30 cellular contexts compared by ENCODE assay signal in genomic region chr3:161640201-161640600, GRCh38.
"Had no signal": no experiment of that assay in that cellular context is flagged by ENCODE, and none has a peak within 500 bp of the region (broad histone marks: within the 10 kb centered on the region; RNA-seq: fewer than 3 reads in every experiment).

No MANE protein-coding gene starts in this region.

- H3K27ac ChIP-seq: brain microvascular endothelial cell, Peyer's patch, WERI-Rb-1 had no signal

- H3K4me3 ChIP-seq: MG63, Peyer's patch had no signal

- H3K27ac Mint-ChIP-seq: activated CD4-positive, alpha-beta memory T cell treated with anti-CD3 and anti-CD28 coated beads, Interleukin-2, amount 10 ng/mL, durations not matched to agents 7 days and 5 days; activated CD8-positive, alpha-beta memory T cell treated with anti-CD3 and anti-CD28 coated beads, Interleukin-2, amount 10 ng/mL, durations not matched to agents 7 days and 5 days; activated naive CD4-positive, alpha-beta T cell treated with anti-CD3 and anti-CD28 coated beads, Interleukin-2, amount 10 ng/mL, durations not matched to agents 7 days and 5 days; activated naive CD8-positive, alpha-beta T cell; activated naive CD8-positive, alpha-beta T cell treated with anti-CD3 and anti-CD28 coated beads, Interleukin-2, amount 50 U/mL, for 24 hours had no signal

- H3K27me3 ChIP-seq: brain microvascular endothelial cell, Peyer's patch had no signal

- H3K9me3 ChIP-seq: MG63, Peyer's patch had no signal

- H3K27me3 Mint-ChIP-seq: activated CD4-positive, alpha-beta memory T cell treated with anti-CD3 and anti-CD28 coated beads, Interleukin-2, amount 10 ng/mL, durations not matched to agents 7 days and 5 days; activated CD8-positive, alpha-beta memory T cell treated with anti-CD3 and anti-CD28 coated beads, Interleukin-2, amount 10 ng/mL, durations not matched to agents 7 days and 5 days; activated naive CD4-positive, alpha-beta T cell treated with anti-CD3 and anti-CD28 coated beads, Interleukin-2, amount 10 ng/mL, durations not matched to agents 7 days and 5 days; activated naive CD8-positive, alpha-beta T cell treated with anti-CD3 and anti-CD28 coated beads, Interleukin-2, amount 50 U/mL, for 24 hours had no signal

- ATAC-seq: activated CD8-positive, alpha-beta memory T cell treated with anti-CD3 and anti-CD28 coated beads, Interleukin-2, amount 10 ng/mL, durations not matched to agents 7 days and 5 days; activated naive CD8-positive, alpha-beta T cell treated with anti-CD3 and anti-CD28 coated beads, Interleukin-2, amount 50 U/mL, for 24 hours had no signal

- H3K9me3 Mint-ChIP-seq: activated CD4-positive, alpha-beta memory T cell treated with anti-CD3 and anti-CD28 coated beads, Interleukin-2, amount 10 ng/mL, durations not matched to agents 7 days and 5 days; activated naive CD4-positive, alpha-beta T cell treated with anti-CD3 and anti-CD28 coated beads, Interleukin-2, amount 10 ng/mL, durations not matched to agents 7 days and 5 days had no signal

- H3K4me1 Mint-ChIP-seq: activated CD4-positive, alpha-beta memory T cell treated with anti-CD3 and anti-CD28 coated beads, Interleukin-2, amount 10 ng/mL, durations not matched to agents 7 days and 5 days; activated CD8-positive, alpha-beta memory T cell treated with anti-CD3 and anti-CD28 coated beads, Interleukin-2, amount 10 ng/mL, durations not matched to agents 7 days and 5 days; activated naive CD4-positive, alpha-beta T cell treated with anti-CD3 and anti-CD28 coated beads, Interleukin-2, amount 10 ng/mL, durations not matched to agents 7 days and 5 days; activated naive CD8-positive, alpha-beta T cell treated with anti-CD3 and anti-CD28 coated beads, Interleukin-2, amount 50 U/mL, for 24 hours had no signal

- DNase-seq: activated CD4-positive, alpha-beta memory T cell treated with anti-CD3 and anti-CD28 coated beads, Interleukin-2, amount 10 ng/mL, durations not matched to agents 7 days and 5 days; activated CD4-positive, alpha-beta T cell treated with anti-CD3 and anti-CD28 coated beads for 1 hour; activated CD4-positive, alpha-beta T cell treated with anti-CD3 and anti-CD28 coated beads for 48 hours; activated CD4-positive, CD25-positive, alpha-beta regulatory T cell; activated CD8-positive, alpha-beta memory T cell treated with anti-CD3 and anti-CD28 coated beads for 24 hours; activated CD8-positive, alpha-beta memory T cell treated with anti-CD3 and anti-CD28 coated beads, Interleukin-2, amount 10 ng/mL, durations not matched to agents 7 days and 5 days; activated CD8-positive, alpha-beta memory T cell treated with anti-CD3 and anti-CD28 coated beads, Interleukin-2, amount 50 U/mL, for 48 hours; activated effector memory CD4-positive, alpha-beta T cell treated with Interleukin-2 at 50 U/mL for 16 hours; activated naive CD4-positive, alpha-beta T cell treated with anti-CD3 and anti-CD28 coated beads, Interleukin-2, amount 10 ng/mL, durations not matched to agents 7 days and 5 days; activated naive CD8-positive, alpha-beta T cell treated with anti-CD3 and anti-CD28 coated beads, Interleukin-2, amount 50 U/mL, for 24 hours; activated T-cell treated with anti-CD3 and anti-CD28 coated beads, Interleukin-2, amount 50 U/mL, for 48 hours; amniotic stem cell; aorta; brain microvascular endothelial cell; central memory CD4-positive, alpha-beta T cell; Kasumi-1; MG63; NCI-H1048; NCI-H1436 treated with DMSO at 0.1 percent for 48 hours; NCI-H1694 treated with DMSO at 0.1 percent for 48 hours; NCI-H2029; NCI-H345; NCI-H524 treated with DMSO at 0.1 percent for 48 hours; Peyer's patch; RPMI8226; SIG-M5; SW 1271; T1000; WERI-Rb-1 had no signal

- H3K4me3 Mint-ChIP-seq: activated CD4-positive, alpha-beta memory T cell treated with anti-CD3 and anti-CD28 coated beads, Interleukin-2, amount 10 ng/mL, durations not matched to agents 7 days and 5 days; activated CD8-positive, alpha-beta memory T cell treated with anti-CD3 and anti-CD28 coated beads, Interleukin-2, amount 10 ng/mL, durations not matched to agents 7 days and 5 days; activated naive CD4-positive, alpha-beta T cell treated with anti-CD3 and anti-CD28 coated beads, Interleukin-2, amount 10 ng/mL, durations not matched to agents 7 days and 5 days; activated naive CD8-positive, alpha-beta T cell; activated naive CD8-positive, alpha-beta T cell treated with anti-CD3 and anti-CD28 coated beads, Interleukin-2, amount 50 U/mL, for 24 hours had no signal

- H3K36me3 ChIP-seq: brain microvascular endothelial cell, MG63, Peyer's patch, WERI-Rb-1 had no signal

- H3K36me3 Mint-ChIP-seq: activated CD8-positive, alpha-beta memory T cell treated with anti-CD3 and anti-CD28 coated beads, Interleukin-2, amount 10 ng/mL, durations not matched to agents 7 days and 5 days; activated naive CD4-positive, alpha-beta T cell treated with anti-CD3 and anti-CD28 coated beads, Interleukin-2, amount 10 ng/mL, durations not matched to agents 7 days and 5 days; activated naive CD8-positive, alpha-beta T cell had no signal

- H3K4me1 ChIP-seq: Peyer's patch had no signal
